1 cellular context compared by ENCODE assay signal in the genomic region with DNA sequence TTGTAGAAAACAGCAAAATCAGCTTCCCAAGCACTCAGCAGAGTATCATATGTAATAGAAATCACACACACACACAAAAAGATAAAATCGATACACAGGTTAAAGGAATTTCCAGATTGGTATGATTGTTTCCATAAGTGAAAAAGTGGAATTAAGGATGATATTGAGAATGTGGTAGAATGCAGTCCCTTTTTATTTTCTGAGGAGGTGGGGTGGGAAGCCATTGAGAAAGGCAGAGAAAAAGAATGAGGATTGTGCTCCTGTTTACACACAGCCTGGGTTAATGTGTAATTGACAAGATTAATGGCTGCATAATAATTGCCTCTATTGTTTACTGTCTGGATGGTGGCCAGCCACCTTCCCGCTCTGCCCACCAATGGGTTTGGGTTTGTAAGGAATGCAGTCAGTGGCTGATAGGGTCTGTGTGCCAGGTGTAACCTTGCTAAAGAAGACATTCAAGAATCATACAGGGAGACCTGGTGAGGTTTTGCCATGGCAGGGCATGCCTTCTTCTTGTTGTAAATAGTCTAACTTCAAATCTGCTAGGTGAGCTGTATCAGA.
TF ChIP-seq lines count a peak whose summit lies in the region.

No MANE protein-coding gene starts in this region.

TF ChIP-seq in HepG2, 621 proteins besides CTCF, POLR2A, EP300 and RAD21 (continued from another document and continues in another):
- TF ChIP-seq, protein P1, sequence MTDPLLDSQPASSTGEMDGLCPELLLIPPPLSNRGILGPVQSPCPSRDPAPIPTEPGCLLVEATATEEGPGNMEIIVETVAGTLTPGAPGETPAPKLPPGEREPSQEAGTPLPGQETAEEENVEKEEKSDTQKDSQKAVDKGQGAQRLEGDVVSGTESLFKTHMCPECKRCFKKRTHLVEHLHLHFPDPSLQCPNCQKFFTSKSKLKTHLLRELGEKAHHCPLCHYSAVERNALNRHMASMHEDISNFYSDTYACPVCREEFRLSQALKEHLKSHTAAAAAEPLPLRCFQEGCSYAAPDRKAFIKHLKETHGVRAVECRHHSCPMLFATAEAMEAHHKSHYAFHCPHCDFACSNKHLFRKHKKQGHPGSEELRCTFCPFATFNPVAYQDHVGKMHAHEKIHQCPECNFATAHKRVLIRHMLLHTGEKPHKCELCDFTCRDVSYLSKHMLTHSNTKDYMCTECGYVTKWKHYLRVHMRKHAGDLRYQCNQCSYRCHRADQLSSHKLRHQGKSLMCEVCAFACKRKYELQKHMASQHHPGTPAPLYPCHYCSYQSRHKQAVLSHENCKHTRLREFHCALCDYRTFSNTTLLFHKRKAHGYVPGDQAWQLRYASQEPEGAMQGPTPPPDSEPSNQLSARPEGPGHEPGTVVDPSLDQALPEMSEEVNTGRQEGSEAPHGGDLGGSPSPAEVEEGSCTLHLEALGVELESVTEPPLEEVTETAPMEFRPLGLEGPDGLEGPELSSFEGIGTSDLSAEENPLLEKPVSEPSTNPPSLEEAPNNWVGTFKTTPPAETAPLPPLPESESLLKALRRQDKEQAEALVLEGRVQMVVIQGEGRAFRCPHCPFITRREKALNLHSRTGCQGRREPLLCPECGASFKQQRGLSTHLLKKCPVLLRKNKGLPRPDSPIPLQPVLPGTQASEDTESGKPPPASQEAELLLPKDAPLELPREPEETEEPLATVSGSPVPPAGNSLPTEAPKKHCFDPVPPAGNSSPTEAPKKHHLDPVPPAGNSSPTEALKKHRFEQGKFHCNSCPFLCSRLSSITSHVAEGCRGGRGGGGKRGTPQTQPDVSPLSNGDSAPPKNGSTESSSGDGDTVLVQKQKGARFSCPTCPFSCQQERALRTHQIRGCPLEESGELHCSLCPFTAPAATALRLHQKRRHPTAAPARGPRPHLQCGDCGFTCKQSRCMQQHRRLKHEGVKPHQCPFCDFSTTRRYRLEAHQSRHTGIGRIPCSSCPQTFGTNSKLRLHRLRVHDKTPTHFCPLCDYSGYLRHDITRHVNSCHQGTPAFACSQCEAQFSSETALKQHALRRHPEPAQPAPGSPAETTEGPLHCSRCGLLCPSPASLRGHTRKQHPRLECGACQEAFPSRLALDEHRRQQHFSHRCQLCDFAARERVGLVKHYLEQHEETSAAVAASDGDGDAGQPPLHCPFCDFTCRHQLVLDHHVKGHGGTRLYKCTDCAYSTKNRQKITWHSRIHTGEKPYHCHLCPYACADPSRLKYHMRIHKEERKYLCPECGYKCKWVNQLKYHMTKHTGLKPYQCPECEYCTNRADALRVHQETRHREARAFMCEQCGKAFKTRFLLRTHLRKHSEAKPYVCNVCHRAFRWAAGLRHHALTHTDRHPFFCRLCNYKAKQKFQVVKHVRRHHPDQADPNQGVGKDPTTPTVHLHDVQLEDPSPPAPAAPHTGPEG (CRISPR knock-in tag; IDR thresholded peaks at IDR 0.05) = no peak
- TF ChIP-seq, protein P2, sequence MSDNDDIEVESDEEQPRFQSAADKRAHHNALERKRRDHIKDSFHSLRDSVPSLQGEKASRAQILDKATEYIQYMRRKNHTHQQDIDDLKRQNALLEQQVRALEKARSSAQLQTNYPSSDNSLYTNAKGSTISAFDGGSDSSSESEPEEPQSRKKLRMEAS (IDR thresholded peaks at IDR 0.05) = no peak
- peak; percentile 63; the same call in 1 of the 2 replicates for TF ChIP-seq FOXJ3 (CRISPR knock-in tag; IDR thresholded peaks at IDR 0.05; ENCODE audit: borderline replicate concordance)
- peak; percentile 61 for TF ChIP-seq ELF3 (CRISPR knock-in tag; IDR thresholded peaks at IDR 0.05)
- no peak for TF ChIP-seq KDM5B (CRISPR knock-in tag; IDR thresholded peaks at IDR 0.05; ENCODE audit: borderline replicate concordance)
- 0 out of 2 replicates have a peak, but pooled peaks have one; percentile 25 for TF ChIP-seq CBFB (CRISPR knock-in tag; IDR thresholded peaks at IDR 0.05)
- TF ChIP-seq, protein P3, sequence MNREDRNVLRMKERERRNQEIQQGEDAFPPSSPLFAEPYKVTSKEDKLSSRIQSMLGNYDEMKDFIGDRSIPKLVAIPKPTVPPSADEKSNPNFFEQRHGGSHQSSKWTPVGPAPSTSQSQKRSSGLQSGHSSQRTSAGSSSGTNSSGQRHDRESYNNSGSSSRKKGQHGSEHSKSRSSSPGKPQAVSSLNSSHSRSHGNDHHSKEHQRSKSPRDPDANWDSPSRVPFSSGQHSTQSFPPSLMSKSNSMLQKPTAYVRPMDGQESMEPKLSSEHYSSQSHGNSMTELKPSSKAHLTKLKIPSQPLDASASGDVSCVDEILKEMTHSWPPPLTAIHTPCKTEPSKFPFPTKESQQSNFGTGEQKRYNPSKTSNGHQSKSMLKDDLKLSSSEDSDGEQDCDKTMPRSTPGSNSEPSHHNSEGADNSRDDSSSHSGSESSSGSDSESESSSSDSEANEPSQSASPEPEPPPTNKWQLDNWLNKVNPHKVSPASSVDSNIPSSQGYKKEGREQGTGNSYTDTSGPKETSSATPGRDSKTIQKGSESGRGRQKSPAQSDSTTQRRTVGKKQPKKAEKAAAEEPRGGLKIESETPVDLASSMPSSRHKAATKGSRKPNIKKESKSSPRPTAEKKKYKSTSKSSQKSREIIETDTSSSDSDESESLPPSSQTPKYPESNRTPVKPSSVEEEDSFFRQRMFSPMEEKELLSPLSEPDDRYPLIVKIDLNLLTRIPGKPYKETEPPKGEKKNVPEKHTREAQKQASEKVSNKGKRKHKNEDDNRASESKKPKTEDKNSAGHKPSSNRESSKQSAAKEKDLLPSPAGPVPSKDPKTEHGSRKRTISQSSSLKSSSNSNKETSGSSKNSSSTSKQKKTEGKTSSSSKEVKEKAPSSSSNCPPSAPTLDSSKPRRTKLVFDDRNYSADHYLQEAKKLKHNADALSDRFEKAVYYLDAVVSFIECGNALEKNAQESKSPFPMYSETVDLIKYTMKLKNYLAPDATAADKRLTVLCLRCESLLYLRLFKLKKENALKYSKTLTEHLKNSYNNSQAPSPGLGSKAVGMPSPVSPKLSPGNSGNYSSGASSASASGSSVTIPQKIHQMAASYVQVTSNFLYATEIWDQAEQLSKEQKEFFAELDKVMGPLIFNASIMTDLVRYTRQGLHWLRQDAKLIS (CRISPR knock-in tag; IDR thresholded peaks at IDR 0.05) = no peak
- TF ChIP-seq ZNF552 (CRISPR knock-in tag; IDR thresholded peaks at IDR 0.05; ENCODE audit: borderline replicate concordance) = no peak
- no peak for TF ChIP-seq ZNF432 (CRISPR knock-in tag; IDR thresholded peaks at IDR 0.05; ENCODE audit: borderline replicate concordance)
- TF ChIP-seq ARNTL (CRISPR knock-in tag; IDR thresholded peaks at IDR 0.05) = no peak
- TF ChIP-seq HOXD1 (CRISPR knock-in tag; IDR thresholded peaks at IDR 0.05) = peak; percentile 82; the same call in 1 of the 2 replicates
- no peak for TF ChIP-seq ZSCAN22 (CRISPR knock-in tag; IDR thresholded peaks at IDR 0.05)
- TF ChIP-seq ZNF562 (CRISPR knock-in tag; IDR thresholded peaks at IDR 0.05; ENCODE audit: borderline replicate concordance) = no peak
- no peak for TF ChIP-seq SOX6 (IDR thresholded peaks at IDR 0.05)
- peak; percentile 93 for TF ChIP-seq SOX6 (CRISPR knock-in tag; IDR thresholded peaks at IDR 0.05)
- peak; percentile 51; the same call in 1 of the 2 replicates for TF ChIP-seq HNF4A (CRISPR knock-in tag; IDR thresholded peaks at IDR 0.05)
- no peak for TF ChIP-seq ZNF124 (CRISPR knock-in tag; IDR thresholded peaks at IDR 0.05)
- no peak for TF ChIP-seq ZNF891 (CRISPR knock-in tag; IDR thresholded peaks at IDR 0.05)
- TF ChIP-seq, protein P4, sequence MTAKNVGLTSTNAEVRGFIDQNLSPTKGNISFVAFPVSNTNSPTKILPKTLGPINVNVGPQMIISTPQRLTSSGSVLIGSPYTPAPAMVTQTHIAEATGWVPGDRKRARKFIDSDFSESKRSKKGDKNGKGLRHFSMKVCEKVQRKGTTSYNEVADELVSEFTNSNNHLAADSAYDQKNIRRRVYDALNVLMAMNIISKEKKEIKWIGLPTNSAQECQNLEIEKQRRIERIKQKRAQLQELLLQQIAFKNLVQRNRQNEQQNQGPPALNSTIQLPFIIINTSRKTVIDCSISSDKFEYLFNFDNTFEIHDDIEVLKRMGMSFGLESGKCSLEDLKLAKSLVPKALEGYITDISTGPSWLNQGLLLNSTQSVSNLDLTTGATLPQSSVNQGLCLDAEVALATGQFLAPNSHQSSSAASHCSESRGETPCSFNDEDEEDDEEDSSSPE (CRISPR knock-in tag; IDR thresholded peaks at IDR 0.05) = peak; percentile 25; the same call in 1 of the 2 replicates
- TF ChIP-seq HNRNPH1 (optimal IDR thresholded peaks at IDR 0.05; ENCODE audit: low read depth, low read length) = no peak
- TF ChIP-seq TEAD3 (CRISPR knock-in tag; optimal IDR thresholded peaks at IDR 0.05; ENCODE audit: borderline replicate concordance) = peak; percentile 91
- TF ChIP-seq ZFP37 (CRISPR knock-in tag; IDR thresholded peaks at IDR 0.05; ENCODE audit: borderline replicate concordance) = no peak
- TF ChIP-seq CEBPG (CRISPR knock-in tag; IDR thresholded peaks at IDR 0.05) = peak; percentile 40; the same call in 1 of the 2 replicates
- TF ChIP-seq HDAC6 (IDR thresholded peaks at IDR 0.05; ENCODE audit: low read depth, low read length) = no peak
- peak; percentile 30; the same call in 1 of the 2 replicates for TF ChIP-seq PITX1 (CRISPR knock-in tag; IDR thresholded peaks at IDR 0.05)
- peak; percentile 50; the same call in 1 of the 2 replicates for TF ChIP-seq HDAC1 (CRISPR knock-in tag; IDR thresholded peaks at IDR 0.05)
- TF ChIP-seq, protein P5, sequence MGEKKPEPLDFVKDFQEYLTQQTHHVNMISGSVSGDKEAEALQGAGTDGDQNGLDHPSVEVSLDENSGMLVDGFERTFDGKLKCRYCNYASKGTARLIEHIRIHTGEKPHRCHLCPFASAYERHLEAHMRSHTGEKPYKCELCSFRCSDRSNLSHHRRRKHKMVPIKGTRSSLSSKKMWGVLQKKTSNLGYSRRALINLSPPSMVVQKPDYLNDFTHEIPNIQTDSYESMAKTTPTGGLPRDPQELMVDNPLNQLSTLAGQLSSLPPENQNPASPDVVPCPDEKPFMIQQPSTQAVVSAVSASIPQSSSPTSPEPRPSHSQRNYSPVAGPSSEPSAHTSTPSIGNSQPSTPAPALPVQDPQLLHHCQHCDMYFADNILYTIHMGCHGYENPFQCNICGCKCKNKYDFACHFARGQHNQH (CRISPR knock-in tag; IDR thresholded peaks at IDR 0.05) = 0 out of 2 replicates have a peak, but pooled peaks have one; percentile 22
- peak; percentile 85 for TF ChIP-seq ASH2L (IDR thresholded peaks at IDR 0.05; ENCODE audit: insufficient read length, low read depth, low read length)
- TF ChIP-seq ZBTB7A (CRISPR knock-in tag; IDR thresholded peaks at IDR 0.05) = no peak
- TF ChIP-seq, protein P6, sequence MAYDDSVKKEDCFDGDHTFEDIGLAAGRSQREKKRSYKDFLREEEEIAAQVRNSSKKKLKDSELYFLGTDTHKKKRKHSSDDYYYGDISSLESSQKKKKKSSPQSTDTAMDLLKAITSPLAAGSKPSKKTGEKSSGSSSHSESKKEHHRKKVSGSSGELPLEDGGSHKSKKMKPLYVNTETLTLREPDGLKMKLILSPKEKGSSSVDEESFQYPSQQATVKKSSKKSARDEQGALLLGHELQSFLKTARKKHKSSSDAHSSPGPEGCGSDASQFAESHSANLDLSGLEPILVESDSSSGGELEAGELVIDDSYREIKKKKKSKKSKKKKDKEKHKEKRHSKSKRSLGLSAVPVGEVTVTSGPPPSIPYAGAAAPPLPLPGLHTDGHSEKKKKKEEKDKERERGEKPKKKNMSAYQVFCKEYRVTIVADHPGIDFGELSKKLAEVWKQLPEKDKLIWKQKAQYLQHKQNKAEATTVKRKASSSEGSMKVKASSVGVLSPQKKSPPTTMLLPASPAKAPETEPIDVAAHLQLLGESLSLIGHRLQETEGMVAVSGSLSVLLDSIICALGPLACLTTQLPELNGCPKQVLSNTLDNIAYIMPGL (CRISPR knock-in tag; IDR thresholded peaks at IDR 0.05; ENCODE audit: borderline replicate concordance in 1 of 2, low read depth in 1 of 2) = peak in 1 of 2 experiments; percentile 23; a peak in 1 of 4 replicates
- TF ChIP-seq SP5 (CRISPR knock-in tag; IDR thresholded peaks at IDR 0.05; ENCODE audit: borderline replicate concordance, low read depth) = peak; percentile 34; the same call in 1 of the 2 replicates
- TF ChIP-seq NFATC3 (CRISPR knock-in tag; IDR thresholded peaks at IDR 0.05) = no peak
- TF ChIP-seq MEIS2 (CRISPR knock-in tag; IDR thresholded peaks at IDR 0.05) = peak; percentile 74; the same call in 1 of the 2 replicates
- TF ChIP-seq ZNF883 (CRISPR knock-in tag; IDR thresholded peaks at IDR 0.05; ENCODE audit: not compliant biosample characterization) = no peak
- no peak for TF ChIP-seq ZNF773 (CRISPR knock-in tag; IDR thresholded peaks at IDR 0.05; ENCODE audit: borderline replicate concordance)
- TF ChIP-seq HNRNPK (IDR thresholded peaks at IDR 0.05; ENCODE audit: low read depth, low read length, poor library complexity, severe bottlenecking) = no peak
- no peak for TF ChIP-seq SIX4 (CRISPR knock-in tag; IDR thresholded peaks at IDR 0.05)
- TF ChIP-seq, protein P7, sequence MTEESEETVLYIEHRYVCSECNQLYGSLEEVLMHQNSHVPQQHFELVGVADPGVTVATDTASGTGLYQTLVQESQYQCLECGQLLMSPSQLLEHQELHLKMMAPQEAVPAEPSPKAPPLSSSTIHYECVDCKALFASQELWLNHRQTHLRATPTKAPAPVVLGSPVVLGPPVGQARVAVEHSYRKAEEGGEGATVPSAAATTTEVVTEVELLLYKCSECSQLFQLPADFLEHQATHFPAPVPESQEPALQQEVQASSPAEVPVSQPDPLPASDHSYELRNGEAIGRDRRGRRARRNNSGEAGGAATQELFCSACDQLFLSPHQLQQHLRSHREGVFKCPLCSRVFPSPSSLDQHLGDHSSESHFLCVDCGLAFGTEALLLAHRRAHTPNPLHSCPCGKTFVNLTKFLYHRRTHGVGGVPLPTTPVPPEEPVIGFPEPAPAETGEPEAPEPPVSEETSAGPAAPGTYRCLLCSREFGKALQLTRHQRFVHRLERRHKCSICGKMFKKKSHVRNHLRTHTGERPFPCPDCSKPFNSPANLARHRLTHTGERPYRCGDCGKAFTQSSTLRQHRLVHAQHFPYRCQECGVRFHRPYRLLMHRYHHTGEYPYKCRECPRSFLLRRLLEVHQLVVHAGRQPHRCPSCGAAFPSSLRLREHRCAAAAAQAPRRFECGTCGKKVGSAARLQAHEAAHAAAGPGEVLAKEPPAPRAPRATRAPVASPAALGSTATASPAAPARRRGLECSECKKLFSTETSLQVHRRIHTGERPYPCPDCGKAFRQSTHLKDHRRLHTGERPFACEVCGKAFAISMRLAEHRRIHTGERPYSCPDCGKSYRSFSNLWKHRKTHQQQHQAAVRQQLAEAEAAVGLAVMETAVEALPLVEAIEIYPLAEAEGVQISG (CRISPR knock-in tag; IDR thresholded peaks at IDR 0.05) = peak; percentile 36; the same call in 1 of the 2 replicates
- TF ChIP-seq, protein P8, sequence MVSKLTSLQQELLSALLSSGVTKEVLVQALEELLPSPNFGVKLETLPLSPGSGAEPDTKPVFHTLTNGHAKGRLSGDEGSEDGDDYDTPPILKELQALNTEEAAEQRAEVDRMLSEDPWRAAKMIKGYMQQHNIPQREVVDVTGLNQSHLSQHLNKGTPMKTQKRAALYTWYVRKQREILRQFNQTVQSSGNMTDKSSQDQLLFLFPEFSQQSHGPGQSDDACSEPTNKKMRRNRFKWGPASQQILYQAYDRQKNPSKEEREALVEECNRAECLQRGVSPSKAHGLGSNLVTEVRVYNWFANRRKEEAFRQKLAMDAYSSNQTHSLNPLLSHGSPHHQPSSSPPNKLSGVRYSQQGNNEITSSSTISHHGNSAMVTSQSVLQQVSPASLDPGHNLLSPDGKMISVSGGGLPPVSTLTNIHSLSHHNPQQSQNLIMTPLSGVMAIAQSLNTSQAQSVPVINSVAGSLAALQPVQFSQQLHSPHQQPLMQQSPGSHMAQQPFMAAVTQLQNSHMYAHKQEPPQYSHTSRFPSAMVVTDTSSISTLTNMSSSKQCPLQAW (CRISPR knock-in tag; IDR thresholded peaks at IDR 0.05) = peak; percentile 97
- no peak for TF ChIP-seq ZNF264 (CRISPR knock-in tag; IDR thresholded peaks at IDR 0.05)
